10 cellular contexts compared by ENCODE assay signal in genomic region chr4:85756938-85757337, GRCh38.
DNase-seq lines count a peak whose midpoint lies in the region; ATAC-seq, FAIRE-seq and TF ChIP-seq lines count a peak whose summit lies in the region.
"Had no signal": no experiment of that assay in that cellular context is flagged by ENCODE, and none has a peak within 500 bp of the region (broad histone marks: within the 10 kb centered on the region; RNA-seq: fewer than 3 reads in every experiment).

No MANE protein-coding gene starts in this region.

- no peak overlapping the region for H3K4me3 ChIP-seq in keratinocyte (ENCODE audit: control insufficient read depth in 2 of 3, extremely low read depth in 1 of 3, insufficient read depth in 2 of 3, low read depth in 1 of 3, low read length in 3 of 3)
- H3K4me3 ChIP-seq: SK-N-MC had no signal

- H2AFZ ChIP-seq in keratinocyte (ENCODE audit: control insufficient read depth, low read length), result no peak overlapping the region

- dilution Hi-C loops in keratinocyte (cut with MboI; ENCODE audit: extremely low pct_ligation_motif_present, low sequenced_read_pairs), result no loop called here

- DNase-seq in keratinocyte (ENCODE audit: low read depth, low spot score) (no peak), posterior cingulate gyrus (no peak), NCI-H510A (lab: John Stamatoyannopoulos, UW) (no peak), NK-92 (lab: John Stamatoyannopoulos, UW; ENCODE audit: unreplicated experiment) (no peak)
- DNase-seq in activated CD4-positive, alpha-beta T cell treated with anti-CD3 and anti-CD28 coated beads, Interleukin-2, amount 10 ng/mL, durations not matched to agents 7 days and 5 days, result no peak
- DNase-seq: hippocampal formation had no signal

- no peak overlapping the region for H3K4me2 ChIP-seq in keratinocyte (ENCODE audit: control insufficient read depth, extremely low read depth, insufficient read depth, low read depth, low read length)

- CTCF ChIA-PET in activated CD4-positive, alpha-beta T cell treated with anti-CD3 and anti-CD28 coated beads, Interleukin-2, amount 10 ng/mL, durations not matched to agents 7 days and 5 days (lab: Charles Lee), result no interaction called here

- no peaks in the 10 kb centered on the region for H3K9me3 Mint-ChIP-seq in activated CD4-positive, alpha-beta T cell treated with anti-CD3 and anti-CD28 coated beads, Interleukin-2, amount 10 ng/mL, durations not matched to agents 7 days and 5 days

- no peak overlapping the region for H3K27ac Mint-ChIP-seq in activated CD4-positive, alpha-beta T cell treated with anti-CD3 and anti-CD28 coated beads, Interleukin-2, amount 10 ng/mL, durations not matched to agents 7 days and 5 days

- no peaks in the 10 kb centered on the region for H3K4me1 Mint-ChIP-seq in activated CD4-positive, alpha-beta T cell treated with anti-CD3 and anti-CD28 coated beads, Interleukin-2, amount 10 ng/mL, durations not matched to agents 7 days and 5 days

- peak; percentile 65 for ATAC-seq in HG02610 (IDR thresholded peaks at IDR 0.05; ENCODE audit: unreplicated experiment)

- no peaks in the 10 kb centered on the region for H4K20me1 ChIP-seq in keratinocyte (ENCODE audit: control insufficient read depth, extremely low read depth, insufficient read depth, low read length)

- no peaks in the 10 kb centered on the region for H3K79me2 ChIP-seq in keratinocyte (ENCODE audit: control insufficient read depth, insufficient read depth, low read length)

- no peaks in the 10 kb centered on the region for H3K27me3 ChIP-seq in keratinocyte (ENCODE audit: control insufficient read depth, extremely low read depth, insufficient read depth, low read length)

- no peaks in the 10 kb centered on the region for H3K27me3 Mint-ChIP-seq in activated CD4-positive, alpha-beta T cell treated with anti-CD3 and anti-CD28 coated beads, Interleukin-2, amount 10 ng/mL, durations not matched to agents 7 days and 5 days

- FAIRE-seq in keratinocyte (lab: Jason Lieb, UNC), result no peak

- peak; percentile 56 for TF ChIP-seq CTCF in C4-2B (conservative IDR thresholded peaks at IDR 0.05)
- peak; percentile 76 for TF ChIP-seq CTCF in VCaP (conservative IDR thresholded peaks at IDR 0.05)
- TF ChIP-seq CTCF in keratinocyte (optimal IDR thresholded peaks at IDR 0.05 in 1 of 3, IDR thresholded peaks at IDR 0.05 in 1 of 3, conservative IDR thresholded peaks at IDR 0.05 in 1 of 3; ENCODE audit: extremely low read depth in 1 of 3, insufficient read depth in 2 of 3, low read length in 3 of 3), result peak; percentile 28 to 53 (median 37)

- no peaks in the 10 kb centered on the region for H3K36me3 ChIP-seq in keratinocyte (ENCODE audit: control insufficient read depth in 2 of 2, extremely low read depth in 1 of 2, insufficient read depth in 2 of 2, low read length in 2 of 2)

- no peaks in the 10 kb centered on the region for H3K4me1 ChIP-seq in keratinocyte (ENCODE audit: control insufficient read depth, extremely low read depth, insufficient read depth, low read length)

- H3K4me3 Mint-ChIP-seq in activated CD4-positive, alpha-beta T cell treated with anti-CD3 and anti-CD28 coated beads, Interleukin-2, amount 10 ng/mL, durations not matched to agents 7 days and 5 days, result no peak overlapping the region

- H3K36me3 Mint-ChIP-seq in activated CD4-positive, alpha-beta T cell treated with anti-CD3 and anti-CD28 coated beads, Interleukin-2, amount 10 ng/mL, durations not matched to agents 7 days and 5 days (ENCODE audit: low read depth), result no peaks in the 10 kb centered on the region

- H3K9me1 ChIP-seq in keratinocyte (ENCODE audit: control insufficient read depth, extremely low read depth, insufficient read depth, low read length), result no peaks in the 10 kb centered on the region

- intact Hi-C loops in posterior cingulate gyrus (cut with DNase I), result no loop called here

- H3K9ac ChIP-seq in keratinocyte (ENCODE audit: control insufficient read depth, extremely low read depth, insufficient read depth, low read length), result no peak overlapping the region

- H3K9me3 ChIP-seq in keratinocyte (ENCODE audit: control insufficient read depth, low read depth, low read length), result no peaks in the 10 kb centered on the region

- H3K27ac ChIP-seq in C4-2B (no peak overlapping the region), VCaP (no peak overlapping the region), keratinocyte (ENCODE audit: control insufficient read depth, insufficient read depth, low read length) (no peak overlapping the region)
- H3K27ac ChIP-seq: SK-N-MC had no signal

- POLR2A ChIA-PET in activated CD4-positive, alpha-beta T cell treated with anti-CD3 and anti-CD28 coated beads, Interleukin-2, amount 10 ng/mL, durations not matched to agents 7 days and 5 days (lab: Charles Lee), result no interaction called here
